In the genomic region with DNA sequence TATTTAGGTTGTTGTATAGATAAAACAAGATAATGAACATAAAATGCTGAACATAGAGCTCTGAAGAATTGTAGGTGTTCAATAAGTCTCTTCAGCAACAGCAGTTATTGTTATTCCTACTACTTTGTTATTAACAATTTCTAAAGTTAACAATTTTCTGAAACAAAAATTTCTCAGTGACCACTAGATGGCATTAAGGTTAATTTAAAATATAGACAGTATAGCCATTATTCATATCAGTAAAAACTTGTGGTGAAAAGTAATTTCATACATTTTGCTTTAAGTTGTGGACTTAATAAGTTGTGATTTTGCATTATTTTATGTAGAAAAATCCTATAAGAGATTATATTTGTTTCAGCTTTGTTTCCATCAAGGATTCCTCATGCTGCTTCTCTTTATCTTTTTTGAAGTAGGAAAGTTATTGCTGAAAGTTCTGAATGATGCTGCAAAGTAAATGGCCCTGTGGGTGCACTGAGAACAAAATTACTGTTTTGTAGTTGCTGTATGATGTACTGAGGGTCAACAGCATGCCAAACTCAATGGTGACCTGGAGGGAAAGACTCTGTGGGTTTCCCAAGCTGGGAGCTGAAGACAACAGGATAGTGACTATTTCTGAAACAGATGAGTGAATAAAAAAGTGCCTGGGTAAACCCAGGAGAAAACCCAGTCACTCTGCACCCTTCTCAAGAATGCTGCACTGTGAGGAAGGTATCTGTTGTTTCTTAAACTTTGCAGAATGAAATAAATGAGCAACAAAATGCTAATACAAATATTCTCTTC, we compare ENCODE assay signal across 10 cellular contexts.
DNase-seq lines count a peak whose midpoint lies in the region; ATAC-seq and TF ChIP-seq lines count a peak whose summit lies in the region.
"Had no signal": no experiment of that assay in that cellular context is flagged by ENCODE, and none has a peak within 500 bp of the region (broad histone marks: within the 10 kb centered on the region; RNA-seq: fewer than 3 reads in every experiment).

No MANE protein-coding gene starts in this region.

- H3K36me3 Mint-ChIP-seq in T-helper 2 cell treated with Interferon-gamma antibody and Interleukin-4, amounts not matched to agents 5 μg/mL and 100 μg/mL, for 36 hours (ENCODE audit: low read depth): no peaks in the 10 kb centered on the region

- no peak for TF ChIP-seq EP300 in gastroesophageal sphincter (IDR thresholded peaks at IDR 0.05)

- TF ChIP-seq CTCF in AG04450 (IDR thresholded peaks at IDR 0.05; ENCODE audit: low read depth, low read length) (peak; percentile 29; the same call in 1 of the 2 replicates), GM12864 (IDR thresholded peaks at IDR 0.05; ENCODE audit: low read depth, low read length, missing control alignments) (peak; percentile 6), gastroesophageal sphincter (IDR thresholded peaks at IDR 0.05) (peak in 3 of 4 experiments; percentile 14 to 28 (median 18))

- H3K27me3 Mint-ChIP-seq in T-helper 2 cell treated with Interferon-gamma antibody and Interleukin-4, amounts not matched to agents 5 μg/mL and 100 μg/mL, for 36 hours (ENCODE audit: low read depth): no peaks in the 10 kb centered on the region

- H3K4me1 Mint-ChIP-seq in T-helper 2 cell treated with Interferon-gamma antibody and Interleukin-4, amounts not matched to agents 5 μg/mL and 100 μg/mL, for 36 hours (ENCODE audit: low read depth): no peaks in the 10 kb centered on the region
- H3K4me1 Mint-ChIP-seq: activated CD4-positive, alpha-beta T cell treated with anti-CD3 and anti-CD28 coated beads, Interleukin-2, amount 10 ng/mL, durations not matched to agents 7 days and 5 days had no signal

- no peaks in the 10 kb centered on the region for H3K4me1 ChIP-seq in gastroesophageal sphincter

- no peak overlapping the region for H3K4me3 ChIP-seq in AG04450 (ENCODE audit: low read depth, low read length)
- no peak overlapping the region for H3K4me3 ChIP-seq in GM12864 (ENCODE audit: low read depth, low read length)
- H3K4me3 ChIP-seq in gastroesophageal sphincter: no peak overlapping the region

- no peak for TF ChIP-seq POLR2A in gastroesophageal sphincter (IDR thresholded peaks at IDR 0.05)

- H3K9me3 ChIP-seq in AG04450 (ENCODE audit: control insufficient read depth, insufficient read depth, low read length) (no peaks in the 10 kb centered on the region), gastroesophageal sphincter (no peaks in the 10 kb centered on the region)

- H3K27me3 ChIP-seq in AG04450 (ENCODE audit: control insufficient read depth, insufficient read depth, low read length): peaks cover 2% of the 10 kb centered on the region
- no peaks in the 10 kb centered on the region for H3K27me3 ChIP-seq in gastroesophageal sphincter

- DNase-seq in AG04450 (ENCODE audit: low read depth, low spot score) (no peak), GM12864 (ENCODE audit: low read depth) (no peak), OCI-M1 (lab: John Stamatoyannopoulos, UW) (peak; percentile 57), NCI-H1930 (lab: John Stamatoyannopoulos, UW) (no peak)
- no peak for DNase-seq in activated CD4-positive, alpha-beta T cell treated with anti-CD3 and anti-CD28 coated beads for 4 hours
- DNase-seq in T-helper 2 cell treated with Interferon-gamma antibody and Interleukin-4, amounts not matched to agents 5 μg/mL and 100 μg/mL, for 36 hours (ENCODE audit: low spot score): no peak
- DNase-seq: activated CD4-positive, alpha-beta T cell treated with anti-CD3 and anti-CD28 coated beads, Interleukin-2, amount 10 ng/mL, durations not matched to agents 7 days and 5 days; mesenchymal stem cell had no signal

- no peaks in the 10 kb centered on the region for H3K9me3 Mint-ChIP-seq in T-helper 2 cell treated with Interferon-gamma antibody and Interleukin-4, amounts not matched to agents 5 μg/mL and 100 μg/mL, for 36 hours
- H3K9me3 Mint-ChIP-seq: activated CD4-positive, alpha-beta T cell treated with anti-CD3 and anti-CD28 coated beads, Interleukin-2, amount 10 ng/mL, durations not matched to agents 7 days and 5 days had no signal

- H3K27ac Mint-ChIP-seq in T-helper 2 cell treated with Interferon-gamma antibody and Interleukin-4, amounts not matched to agents 5 μg/mL and 100 μg/mL, for 36 hours: no peak overlapping the region
- H3K27ac Mint-ChIP-seq: activated CD4-positive, alpha-beta T cell treated with anti-CD3 and anti-CD28 coated beads, Interleukin-2, amount 10 ng/mL, durations not matched to agents 7 days and 5 days had no signal

- no peak overlapping the region for H3K27ac ChIP-seq in AG04450 (ENCODE audit: low read depth, low read length)
- no peak overlapping the region for H3K27ac ChIP-seq in gastroesophageal sphincter

- CTCF ChIA-PET in AG04450 (lab: Charles Lee): interaction anchor here (0.7 to 3.4 kb wide), 5 partner anchors 159 to 907 kb away, joined by 3 to 19 read pairs (median 4); no protein-coding TSS in a partner anchor

- no peaks in the 10 kb centered on the region for H3K36me3 ChIP-seq in gastroesophageal sphincter

- no peak for ATAC-seq in gastroesophageal sphincter
- ATAC-seq in GM18520 (IDR thresholded peaks at IDR 0.05; ENCODE audit: unreplicated experiment): no peak

- H3K4me3 Mint-ChIP-seq in T-helper 2 cell treated with Interferon-gamma antibody and Interleukin-4, amounts not matched to agents 5 μg/mL and 100 μg/mL, for 36 hours: no peak overlapping the region
- H3K4me3 Mint-ChIP-seq: activated CD4-positive, alpha-beta T cell treated with anti-CD3 and anti-CD28 coated beads, Interleukin-2, amount 10 ng/mL, durations not matched to agents 7 days and 5 days had no signal

- POLR2A ChIA-PET in AG04450 (lab: Yijun Ruan, JAX): no interaction called here
